Comparison of ENCODE assay signal across 2 cellular contexts in genomic region chr1:156664046-156664948, GRCh38.
TF ChIP-seq lines count a peak whose summit lies in the region.

No MANE protein-coding gene starts in this region.

TF ChIP-seq in Ishikawa, 13 proteins besides CTCF, POLR2A, EP300 and RAD21:
- no peak for TF ChIP-seq NFIC (IDR thresholded peaks at IDR 0.05)
- peak; percentile 39 for TF ChIP-seq TEAD4 (IDR thresholded peaks at IDR 0.05)
- no peak for TF ChIP-seq TAF1 (IDR thresholded peaks at IDR 0.05; ENCODE audit: low read depth)
- no peak for TF ChIP-seq USF1 (IDR thresholded peaks at IDR 0.05)
- no peak for TF ChIP-seq REST (IDR thresholded peaks at IDR 0.05; ENCODE audit: low read depth)
- TF ChIP-seq TCF12 (IDR thresholded peaks at IDR 0.05; ENCODE audit: low read depth), result no peak
- TF ChIP-seq CEBPB (IDR thresholded peaks at IDR 0.05), result no peak
- TF ChIP-seq FOXM1 (IDR thresholded peaks at IDR 0.05; ENCODE audit: borderline replicate concordance, low read depth), result no peak
- TF ChIP-seq ZBTB7A (IDR thresholded peaks at IDR 0.05; ENCODE audit: low read depth), result no peak

TF ChIP-seq in endothelial cell of umbilical vein, 7 proteins besides CTCF, POLR2A, EP300 and RAD21:
- TF ChIP-seq GATA2 (IDR thresholded peaks at IDR 0.05; ENCODE audit: insufficient read depth, insufficient read length, low read depth, low read length), result no peak
- TF ChIP-seq MAX (IDR thresholded peaks at IDR 0.05; ENCODE audit: insufficient read depth, insufficient read length), result no peak
- TF ChIP-seq MYC (IDR thresholded peaks at IDR 0.05; ENCODE audit: low read depth, low read length), result no peak
- no peak for TF ChIP-seq JUN (IDR thresholded peaks at IDR 0.05; ENCODE audit: borderline replicate concordance, insufficient read depth, insufficient read length, low read depth)
- TF ChIP-seq FOS (IDR thresholded peaks at IDR 0.05; ENCODE audit: borderline replicate concordance, insufficient read depth, low read length), result no peak
- TF ChIP-seq POLR2AphosphoS5 (IDR thresholded peaks at IDR 0.05; ENCODE audit: insufficient read depth, low read depth, low read length), result no peak
- no peak for TF ChIP-seq EZH2 (IDR thresholded peaks at IDR 0.05; ENCODE audit: borderline replicate concordance, low read depth, low read length, severe bottlenecking)
